ENCODE assay signal across 14 cellular contexts in the genomic region with DNA sequence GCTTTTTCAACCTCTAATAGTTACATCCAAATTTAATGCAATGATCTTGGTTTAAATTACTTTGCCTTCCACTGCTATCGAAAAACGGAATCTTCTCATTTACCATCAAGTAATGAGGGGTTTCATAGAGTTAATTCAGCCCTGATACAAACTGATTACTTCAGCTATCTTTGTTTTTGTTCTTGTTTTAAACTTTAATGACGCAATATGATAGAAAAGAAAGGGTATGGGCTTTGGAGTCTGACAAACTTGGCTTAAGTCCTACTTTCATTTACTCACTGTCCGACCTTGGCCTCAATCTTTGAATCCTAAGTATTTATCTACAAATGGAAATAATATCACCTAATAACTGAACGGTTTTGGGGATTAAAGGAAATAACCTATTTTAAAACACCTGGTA. TPM values are rescaled to one million over a fixed set of nuclear protein-coding genes. Genes with fewer than 3 reads are reported as not detected.
DNase-seq lines count a peak whose midpoint lies in the region; ATAC-seq and TF ChIP-seq lines count a peak whose summit lies in the region.
"Had no signal": no experiment of that assay in that cellular context is flagged by ENCODE, and none has a peak within 500 bp of the region (broad histone marks: within the 10 kb centered on the region; RNA-seq: fewer than 3 reads in every experiment).

No MANE protein-coding gene starts in this region.

- H3K4me3 ChIP-seq in upper lobe of left lung, result no peak overlapping the region

- H3K4me1 Mint-ChIP-seq in chondrocyte (ENCODE audit: low read depth) (peaks cover 70% of the 10 kb centered on the region), mesothelial cell of epicardium (peaks cover 26% of the 10 kb centered on the region)

- H3K36me3 Mint-ChIP-seq in chondrocyte (ENCODE audit: low read depth), result peaks cover 1% of the 10 kb centered on the region
- peaks cover 8% of the 10 kb centered on the region for H3K36me3 Mint-ChIP-seq in mesothelial cell of epicardium

- TF ChIP-seq POLR2A in upper lobe of left lung (IDR thresholded peaks at IDR 0.05), result no peak

- H3K27me3 Mint-ChIP-seq in chondrocyte (ENCODE audit: low read depth), result no peaks in the 10 kb centered on the region
- no peaks in the 10 kb centered on the region for H3K27me3 Mint-ChIP-seq in mesothelial cell of epicardium (ENCODE audit: low read depth)
- H3K27me3 Mint-ChIP-seq: activated naive CD4-positive, alpha-beta T cell treated with anti-CD3 and anti-CD28 coated beads, Interleukin-2, amount 50 U/mL, for 24 hours had no signal

- TF ChIP-seq EP300 in upper lobe of left lung (IDR thresholded peaks at IDR 0.05), result peak in 1 of 4 donors; percentile 1

- H3K4me1 ChIP-seq in upper lobe of left lung, result peaks cover 12 to 24% (median 15%) of the 10 kb centered on the region in 4 donors

- H3K9me3 Mint-ChIP-seq in chondrocyte (ENCODE audit: low read depth) (no peaks in the 10 kb centered on the region), mesothelial cell of epicardium (no peaks in the 10 kb centered on the region)
- H3K9me3 Mint-ChIP-seq: activated naive CD4-positive, alpha-beta T cell treated with anti-CD3 and anti-CD28 coated beads, Interleukin-2, amount 50 U/mL, for 24 hours; neural crest cell had no signal

- no peaks in the 10 kb centered on the region for H3K9me3 ChIP-seq in upper lobe of left lung

- ATAC-seq in upper lobe of left lung (ENCODE audit: low FRiP score in 2 of 2) (peak in 1 of 2 donors; percentile 68), GM18519 (IDR thresholded peaks at IDR 0.05; ENCODE audit: low FRiP score, unreplicated experiment) (no peak)
- ATAC-seq: activated CD8-positive, alpha-beta T cell treated with anti-CD3 and anti-CD28 coated beads, Interleukin-2, amount 10 ng/mL, durations not matched to agents 7 days and 5 days had no signal

- no peaks in the 10 kb centered on the region for H3K27me3 ChIP-seq in upper lobe of left lung

- H3K27ac Mint-ChIP-seq in chondrocyte (ENCODE audit: unreplicated experiment), result peak overlapping the region; percentile 88
- H3K27ac Mint-ChIP-seq in mesothelial cell of epicardium, result peak overlapping the region; percentile 3
- H3K27ac Mint-ChIP-seq: activated CD8-positive, alpha-beta T cell treated with anti-CD3 and anti-CD28 coated beads, Interleukin-2, amount 10 ng/mL, durations not matched to agents 7 days and 5 days; activated naive CD4-positive, alpha-beta T cell treated with anti-CD3 and anti-CD28 coated beads, Interleukin-2, amount 50 U/mL, for 24 hours had no signal

- H3K36me3 ChIP-seq in upper lobe of left lung, result peaks cover 0 to 27% (median 2%) of the 10 kb centered on the region in 4 donors

- H3K4me3 Mint-ChIP-seq in chondrocyte (ENCODE audit: unreplicated experiment) (no peak overlapping the region), mesothelial cell of epicardium (no peak overlapping the region)
- H3K4me3 Mint-ChIP-seq: activated CD8-positive, alpha-beta T cell treated with anti-CD3 and anti-CD28 coated beads, Interleukin-2, amount 10 ng/mL, durations not matched to agents 7 days and 5 days; activated naive CD4-positive, alpha-beta T cell treated with anti-CD3 and anti-CD28 coated beads, Interleukin-2, amount 50 U/mL, for 24 hours; neural crest cell had no signal

- TF ChIP-seq CTCF in chondrocyte (IDR thresholded peaks at IDR 0.05) (no peak), mesothelial cell of epicardium (IDR thresholded peaks at IDR 0.05; ENCODE audit: unreplicated experiment) (no peak), upper lobe of left lung (IDR thresholded peaks at IDR 0.05) (no peak)

- peak overlapping the region; percentile 46 to 67 (median 59) for H3K27ac ChIP-seq in upper lobe of left lung
- H3K27ac ChIP-seq: 22Rv1 had no signal

- WGBS in upper lobe of left lung, 2 donors, result 50 to 57% methylated on average over 5 of the region's 5 CpGs

- DNase-seq in NOMO-1 treated with DMSO at 0.1 percent for 48 hours (lab: John Stamatoyannopoulos, UW; ENCODE audit: unreplicated experiment) (peak; percentile 55), NOMO-1 treated with dmso at 0.1 percent for 144 hours (lab: John Stamatoyannopoulos, UW; ENCODE audit: unreplicated experiment) (no peak), chondrocyte (ENCODE audit: low spot score) (no peak), mesothelial cell of epicardium (ENCODE audit: low spot score in 2 of 2, unreplicated experiment in 2 of 2) (no peak), upper lobe of left lung (no peak), SHP77 (lab: John Stamatoyannopoulos, UW) (no peak), RPMI8226 (no peak)
- DNase-seq: activated CD8-positive, alpha-beta T cell treated with anti-CD3 and anti-CD28 coated beads, Interleukin-2, amount 10 ng/mL, durations not matched to agents 7 days and 5 days; NCI-H345; stimulated activated CD4-positive, alpha-beta T cell treated with anti-CD3 and anti-CD28 coated beads, Interleukin-2, amount 100 ng/mL, for 48 hours had no signal

RNA-seq across cellular contexts. Expression of gene ADAM17, which starts 16.1 kb away (rescaled TPM):
- total RNA-seq in chondrocyte (25.2 to 31.4 TPM (median 30.0 TPM) in 3 replicates), mesothelial cell of epicardium (47.2 to 48.8 TPM (median 47.8 TPM) in 3 replicates), upper lobe of left lung (10 to 100 TPM; 59.7 to 71.0 (median 66.3) TPM)
